Comparison of ENCODE assay signal across 22 cellular contexts in the genomic region with DNA sequence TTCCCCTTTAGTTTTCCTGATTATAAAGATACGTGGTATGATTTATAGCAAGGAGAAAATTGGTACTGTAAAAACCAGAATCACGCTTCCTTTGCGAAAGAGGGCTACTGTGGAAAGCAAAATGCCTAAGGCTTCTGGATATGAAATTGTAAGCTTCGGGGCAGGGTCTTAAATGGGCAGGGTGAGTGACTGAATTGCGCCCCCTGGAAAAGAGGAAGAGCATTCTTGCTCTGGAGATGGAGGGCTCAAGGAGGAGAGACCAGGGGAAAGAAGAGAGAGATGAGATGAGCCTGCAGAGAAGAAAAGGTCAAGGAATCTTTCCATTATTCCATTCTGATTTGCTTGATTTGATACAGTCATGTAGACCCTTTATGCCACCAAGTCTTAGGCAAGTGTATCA. TPM values are rescaled to one million over a fixed set of nuclear protein-coding genes. Genes with fewer than 3 reads are reported as not detected.
DNase-seq lines count a peak whose midpoint lies in the region; ATAC-seq and TF ChIP-seq lines count a peak whose summit lies in the region.
"Had no signal": no experiment of that assay in that cellular context is flagged by ENCODE, and none has a peak within 500 bp of the region (broad histone marks: within the 10 kb centered on the region; RNA-seq: fewer than 3 reads in every experiment).

No MANE protein-coding gene starts in this region.

- H3K4me3 ChIP-seq in H7 (ENCODE audit: insufficient read depth, low read depth, low read length) (no peak overlapping the region), Loucy (ENCODE audit: low read length, poor library complexity, severe bottlenecking) (no peak overlapping the region), endodermal cell (ENCODE audit: low read length) (no peak overlapping the region), neural progenitor cell (no peak overlapping the region), spleen (no peak overlapping the region)
- H3K4me3 ChIP-seq: GM12878, GM23248, HAP-1 had no signal

- H3K27me3 ChIP-seq in H7 (ENCODE audit: control insufficient read depth, insufficient read depth, low read length) (no peaks in the 10 kb centered on the region), Loucy (ENCODE audit: insufficient read depth, low read length, poor library complexity, severe bottlenecking) (no peaks in the 10 kb centered on the region), endodermal cell (ENCODE audit: control insufficient read depth, insufficient read depth, low read length, poor library complexity, severe bottlenecking) (no peaks in the 10 kb centered on the region), neural progenitor cell (no peaks in the 10 kb centered on the region), spleen (replicated peaks in 1 of 7) (peaks cover 0 to 5% (median 0%) of the 10 kb centered on the region in 7 donors)

- WGBS in endodermal cell (ENCODE audit: insufficient coverage in 1 of 2, insufficient read length in 1 of 2), 2 experiments, result 90 to 94% methylated on average over 4 to 5 of the region's 5 CpGs
- WGBS in spleen, 5 donors, result 34 to 48% (median 39%) methylated on average over 5 of the region's 5 CpGs

- intact Hi-C loops in spleen (cut with DNase I; ENCODE audit: low total_unique reads), result no loop called here

- H4K20me1 ChIP-seq in Loucy (ENCODE audit: insufficient read depth, low read length, poor library complexity, severe bottlenecking) (no peaks in the 10 kb centered on the region), neural progenitor cell (ENCODE audit: low read depth) (no peaks in the 10 kb centered on the region)

- DNase-seq in H7 (peak; percentile 41), endodermal cell (peak; percentile 53), neural progenitor cell (ENCODE audit: low spot score) (peak; percentile 8), SKM-1 treated with dmso at 0.1 percent for 144 hours (lab: John Stamatoyannopoulos, UW; ENCODE audit: unreplicated experiment) (no peak), spleen (no peak)
- DNase-seq: ACHN; BE2C; C1 segment of cervical spinal cord; CD4-positive, CD25-positive, alpha-beta regulatory T cell; CD8-positive, alpha-beta memory T cell; COR-L47; DMS 273 treated with DMSO at 0.1 percent for 48 hours; DMS53; DND-41; EL; GM23248 had no signal

- H2AFZ ChIP-seq in Loucy (ENCODE audit: low read length), result no peak overlapping the region
- peak overlapping the region; percentile 57 for H2AFZ ChIP-seq in neural progenitor cell (replicated peaks)
- H2AFZ ChIP-seq: GM23248 had no signal

- no peak overlapping the region for H3K4me3 Mint-ChIP-seq in endodermal cell
- H3K4me3 Mint-ChIP-seq in neural progenitor cell, result no peak overlapping the region
- H3K4me3 Mint-ChIP-seq: CD4-positive, CD25-positive, alpha-beta regulatory T cell; CD8-positive, alpha-beta memory T cell had no signal

- H3K27ac ChIP-seq in endodermal cell (ENCODE audit: low read depth, low read length), result no peak overlapping the region
- no peak overlapping the region for H3K27ac ChIP-seq in neural progenitor cell
- H3K27ac ChIP-seq in spleen, result no peak overlapping the region
- H3K27ac ChIP-seq: GM23248 had no signal

- peak; percentile 39 for TF ChIP-seq CTCF in Loucy (conservative IDR thresholded peaks at IDR 0.05; ENCODE audit: low read length)
- peak; percentile 63 for TF ChIP-seq CTCF in endodermal cell (conservative IDR thresholded peaks at IDR 0.05)
- TF ChIP-seq CTCF in neural progenitor cell (IDR thresholded peaks at IDR 0.05), result peak; percentile 28
- no peak for TF ChIP-seq CTCF in spleen (IDR thresholded peaks at IDR 0.05 in 8 of 11, conservative IDR thresholded peaks at IDR 0.05 in 3 of 11)

- no peaks in the 10 kb centered on the region for H3K27me3 Mint-ChIP-seq in endodermal cell (ENCODE audit: insufficient read depth)
- peaks cover 2% of the 10 kb centered on the region for H3K27me3 Mint-ChIP-seq in neural progenitor cell (ENCODE audit: insufficient read depth, low read depth)

- H3K4me1 ChIP-seq in Loucy (ENCODE audit: insufficient read depth, low read length, poor library complexity, severe bottlenecking) (no peaks in the 10 kb centered on the region), endodermal cell (ENCODE audit: control insufficient read depth, insufficient read depth, low read length) (no peaks in the 10 kb centered on the region), neural progenitor cell (no peaks in the 10 kb centered on the region), spleen (peaks cover 0 to 4% (median 0%) of the 10 kb centered on the region in 6 donors)
- H3K4me1 ChIP-seq: BE2C, HAP-1 had no signal

- no peaks in the 10 kb centered on the region for H3K79me2 ChIP-seq in Loucy (ENCODE audit: insufficient read depth, low read length)
- no peaks in the 10 kb centered on the region for H3K79me2 ChIP-seq in neural progenitor cell (ENCODE audit: low read depth)

- H3K36me3 ChIP-seq in H7 (replicated peaks; ENCODE audit: control insufficient read depth, insufficient read depth, low read length), result no peaks in the 10 kb centered on the region
- no peaks in the 10 kb centered on the region for H3K36me3 ChIP-seq in Loucy (ENCODE audit: insufficient read depth, low read length)
- no peaks in the 10 kb centered on the region for H3K36me3 ChIP-seq in endodermal cell (ENCODE audit: control insufficient read depth, insufficient read depth, low read length)
- no peaks in the 10 kb centered on the region for H3K36me3 ChIP-seq in neural progenitor cell
- H3K36me3 ChIP-seq in spleen, result no peaks in the 10 kb centered on the region
- H3K36me3 ChIP-seq: BE2C, HAP-1 had no signal

- TF ChIP-seq POLR2A in spleen (IDR thresholded peaks at IDR 0.05), result no peak

- H3K36me3 Mint-ChIP-seq in endodermal cell (ENCODE audit: low read depth), result no peaks in the 10 kb centered on the region
- H3K36me3 Mint-ChIP-seq in neural progenitor cell, result no peaks in the 10 kb centered on the region
- H3K36me3 Mint-ChIP-seq: CD4-positive, CD25-positive, alpha-beta regulatory T cell; CD8-positive, alpha-beta memory T cell had no signal

- H3K9ac ChIP-seq in Loucy (ENCODE audit: low read depth, low read length, poor library complexity, severe bottlenecking) (no peak overlapping the region), endodermal cell (ENCODE audit: extremely low read depth, low read length, poor library complexity, severe bottlenecking) (no peak overlapping the region), neural progenitor cell (no peak overlapping the region)
- H3K9ac ChIP-seq: GM23248 had no signal

- no peak overlapping the region for H3K27ac Mint-ChIP-seq in endodermal cell
- no peak overlapping the region for H3K27ac Mint-ChIP-seq in neural progenitor cell

- no peaks in the 10 kb centered on the region for H3K9me2 ChIP-seq in Loucy (replicated peaks; ENCODE audit: low read depth, low read length)

- H3K9me3 ChIP-seq in Loucy (ENCODE audit: insufficient read depth, low read depth, low read length) (no peaks in the 10 kb centered on the region), endodermal cell (ENCODE audit: control insufficient read depth, low read length) (no peaks in the 10 kb centered on the region), neural progenitor cell (ENCODE audit: low read depth) (no peaks in the 10 kb centered on the region), spleen (no peaks in the 10 kb centered on the region)
- H3K9me3 ChIP-seq: BE2C, HAP-1 had no signal

- H3K4me1 Mint-ChIP-seq in endodermal cell (no peaks in the 10 kb centered on the region), neural progenitor cell (no peaks in the 10 kb centered on the region)
- H3K4me1 Mint-ChIP-seq: CD4-positive, CD25-positive, alpha-beta regulatory T cell; CD8-positive, alpha-beta memory T cell had no signal

- H3F3A ChIP-seq in Loucy (ENCODE audit: low read depth), result no peaks in the 10 kb centered on the region
- no peaks in the 10 kb centered on the region for H3F3A ChIP-seq in neural progenitor cell (ENCODE audit: low read depth)

- no peak overlapping the region for H3K4me2 ChIP-seq in Loucy (ENCODE audit: low read depth, low read length, poor library complexity, severe bottlenecking)
- no peak overlapping the region for H3K4me2 ChIP-seq in neural progenitor cell

- H3K9me3 Mint-ChIP-seq in endodermal cell (no peaks in the 10 kb centered on the region), neural progenitor cell (no peaks in the 10 kb centered on the region)
- H3K9me3 Mint-ChIP-seq: CD8-positive, alpha-beta memory T cell had no signal

- no peak for ATAC-seq in HG02588 (IDR thresholded peaks at IDR 0.05; ENCODE audit: unreplicated experiment)
- ATAC-seq: GM12878 had no signal

RNA-seq across cellular contexts. Expression of a gene that starts 13.1 kb away (rescaled TPM):
- 1.0 and 2.3 TPM in 2 replicates for total RNA-seq in H7 (2014; rRNA removed; shearing (Covaris generic))
- 10 to 100 TPM in 1 of 2 donors, 1 to 10 TPM in 1; 9.6 to 13.2 TPM for total RNA-seq in endodermal cell
- polyA plus RNA-seq in endodermal cell (2013, experiment 1 of 2), result 1.0 TPM
- 1.4 TPM for polyA plus RNA-seq in endodermal cell (2013, experiment 2 of 2)
- total RNA-seq in neural progenitor cell (ENCODE audit: low replicate concordance), result 0.19 and 0.43 TPM in 2 replicates
- total RNA-seq in spleen, result 1 to 10 TPM in 4 of 7 donors, under 1 TPM in 2, not detected in 1; 0.50 to 3.1 (median 1.7) TPM
- 1 to 10 TPM; 1.0 to 1.6 (median 1.0) TPM for polyA plus RNA-seq in spleen
- total RNA-seq: CD4-positive, CD25-positive, alpha-beta regulatory T cell; CD8-positive, alpha-beta memory T cell; G401; GM12878; GM23248; HT-29 had no signal
- polyA plus RNA-seq: CD4-positive, CD25-positive, alpha-beta regulatory T cell; CD8-positive, alpha-beta memory T cell; GM12878; GM23248 had no signal

Comparison
In these comparisons a context has a peak if more than half of its experiments do, and no peak if none do; other contexts are left out.
1. DNase-seq: peak in H7 (single experiment), endodermal cell (single experiment) and neural progenitor cell (single experiment); none in SKM-1 treated with dmso at 0.1 percent for 144 hours (single experiment) and spleen (single experiment).
2. CTCF ChIP-seq: peak in Loucy (single experiment), endodermal cell (single experiment) and neural progenitor cell (single experiment); none in spleen (0 of 11).